ENCODE assay signal across 18 cellular contexts in genomic region chr3:146780251-146780650, GRCh38.
"Had no signal": no experiment of that assay in that cellular context is flagged by ENCODE, and none has a peak within 500 bp of the region (broad histone marks: within the 10 kb centered on the region; RNA-seq: fewer than 3 reads in every experiment).

No MANE protein-coding gene starts in this region.

- H3K27me3 Mint-ChIP-seq: activated B cell treated with CpG ODN at 0.5 μM for 24 hours; activated naive CD8-positive, alpha-beta T cell treated with anti-CD3 and anti-CD28 coated beads for 36 hours; natural killer cell treated with Interleukin-12 subunit alpha and Interleukin-12 subunit beta and Interleukin-15 and Interleukin-18, amount 100 ng/mL, for 72 hours; stimulated activated naive CD8-positive, alpha-beta T cell treated with anti-CD3 and anti-CD28 coated beads, Interleukin-15, Interleukin-2, amounts not matched to agents 100 ng/mL and 50 ng/mL, for 24 hours had no signal

- H3K27ac Mint-ChIP-seq: activated B cell treated with CpG ODN at 0.5 μM for 24 hours; activated naive CD8-positive, alpha-beta T cell treated with anti-CD3 and anti-CD28 coated beads for 36 hours; endodermal cell; natural killer cell treated with Interleukin-12 subunit alpha and Interleukin-12 subunit beta and Interleukin-15 and Interleukin-18, amount 100 ng/mL, for 72 hours; progenitor cell of endocrine pancreas; stimulated activated naive CD8-positive, alpha-beta T cell treated with anti-CD3 and anti-CD28 coated beads, Interleukin-15, Interleukin-2, amounts not matched to agents 100 ng/mL and 50 ng/mL, for 24 hours; T-helper 2 cell treated with Interferon-gamma antibody and Interleukin-4, amounts not matched to agents 5 μg/mL and 100 μg/mL, for 36 hours had no signal

- H3K4me1 Mint-ChIP-seq: activated B cell treated with CpG ODN at 0.5 μM for 24 hours; activated naive CD8-positive, alpha-beta T cell treated with anti-CD3 and anti-CD28 coated beads for 36 hours had no signal

- H3K36me3 ChIP-seq: breast epithelium, right atrium auricular region had no signal

- DNase-seq: activated B cell treated with CpG ODN at 0.5 μM for 24 hours; activated CD4-positive, alpha-beta T cell treated with anti-CD3 and anti-CD28 coated beads for 48 hours; activated CD8-positive, alpha-beta memory T cell treated with anti-CD3 and anti-CD28 coated beads, Interleukin-2, amount 50 U/mL, for 48 hours; activated gamma-delta T cell treated with Interleukin-2 at 50 U/mL for 16 hours; activated naive CD8-positive, alpha-beta T cell treated with anti-CD3 and anti-CD28 coated beads for 36 hours; erythroblast; nucleus accumbens; stimulated activated CD4-positive, alpha-beta T cell treated with anti-CD3 and anti-CD28 coated beads, Interleukin-4, amount 100 ng/mL, for 4 hours; stimulated activated CD8-positive, alpha-beta memory T cell treated with anti-CD3 and anti-CD28 coated beads, Interleukin-4, amount 100 ng/mL, for 48 hours had no signal

- H3K27ac ChIP-seq: breast epithelium, right atrium auricular region had no signal

- H3K4me3 Mint-ChIP-seq: activated B cell treated with CpG ODN at 0.5 μM for 24 hours; activated naive CD8-positive, alpha-beta T cell treated with anti-CD3 and anti-CD28 coated beads for 36 hours; natural killer cell treated with Interleukin-12 subunit alpha and Interleukin-12 subunit beta and Interleukin-15 and Interleukin-18, amount 100 ng/mL, for 72 hours; stimulated activated naive CD8-positive, alpha-beta T cell treated with anti-CD3 and anti-CD28 coated beads, Interleukin-15, Interleukin-2, amounts not matched to agents 100 ng/mL and 50 ng/mL, for 24 hours; T-helper 2 cell treated with Interferon-gamma antibody and Interleukin-4, amounts not matched to agents 5 μg/mL and 100 μg/mL, for 36 hours had no signal

- ATAC-seq: natural killer cell treated with Interleukin-12 subunit alpha and Interleukin-12 subunit beta and Interleukin-15 and Interleukin-18, amount 100 ng/mL, for 72 hours had no signal

- H3K27me3 ChIP-seq: breast epithelium, right atrium auricular region had no signal

- H3K4me1 ChIP-seq: breast epithelium, right atrium auricular region had no signal

- H3K36me3 Mint-ChIP-seq: activated naive CD8-positive, alpha-beta T cell treated with anti-CD3 and anti-CD28 coated beads for 36 hours; natural killer cell treated with Interleukin-12 subunit alpha and Interleukin-12 subunit beta and Interleukin-15 and Interleukin-18, amount 100 ng/mL, for 72 hours had no signal

- H3K9me3 ChIP-seq: breast epithelium, right atrium auricular region had no signal

- H3K4me2 ChIP-seq: smooth muscle cell had no signal

- H3K9me3 Mint-ChIP-seq: activated B cell treated with CpG ODN at 0.5 μM for 24 hours; endodermal cell; stimulated activated naive CD8-positive, alpha-beta T cell treated with anti-CD3 and anti-CD28 coated beads, Interleukin-15, Interleukin-2, amounts not matched to agents 100 ng/mL and 50 ng/mL, for 24 hours; T-helper 2 cell treated with Interferon-gamma antibody and Interleukin-4, amounts not matched to agents 5 μg/mL and 100 μg/mL, for 36 hours had no signal

- H3K4me3 ChIP-seq: breast epithelium, dorsolateral prefrontal cortex, right atrium auricular region, smooth muscle cell had no signal
